In the genomic region with DNA sequence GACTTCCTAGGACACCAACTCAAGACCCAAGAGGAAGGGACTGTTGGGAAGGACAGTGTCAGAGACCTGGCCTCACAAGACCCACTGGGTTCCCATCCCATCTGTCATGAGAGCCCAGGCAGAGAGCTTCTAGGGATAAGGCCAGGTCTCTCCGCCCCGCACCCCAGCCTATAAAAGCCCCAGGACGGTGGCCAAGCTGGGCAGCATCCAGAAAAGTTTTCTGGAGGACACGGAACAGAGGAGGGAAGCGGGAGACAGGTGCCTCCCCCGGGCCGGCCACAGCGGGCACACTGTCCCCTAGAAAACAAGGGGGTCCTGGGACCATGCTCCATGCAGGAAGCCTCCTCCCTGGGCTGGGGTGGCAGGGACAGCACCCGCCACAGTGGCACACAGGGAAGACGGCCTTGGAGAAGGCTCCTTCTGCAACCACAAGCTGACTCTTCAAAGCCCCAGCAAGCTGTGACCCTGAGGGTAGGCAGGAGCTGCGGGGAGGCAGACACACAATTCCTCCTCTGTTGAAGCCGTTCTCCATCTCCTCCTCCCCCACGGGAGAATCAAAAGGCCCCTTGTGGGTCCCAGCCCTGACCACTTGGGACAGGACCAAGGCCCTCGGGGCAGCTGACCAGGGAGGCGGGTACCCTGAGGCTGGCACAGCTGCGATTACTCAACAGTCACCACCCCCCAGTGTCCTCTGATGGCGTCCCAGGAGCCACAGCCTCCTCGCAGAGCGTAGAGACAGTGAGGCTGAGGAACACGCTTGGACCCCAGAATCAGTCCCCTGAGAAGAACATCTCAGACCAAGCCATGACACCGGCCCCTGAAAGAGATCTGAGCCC, we compare ENCODE assay signal across 20 cellular contexts. TPM values are rescaled to one million over a fixed set of nuclear protein-coding genes. Genes with fewer than 3 reads are reported as not detected.
DNase-seq lines count a peak whose midpoint lies in the region; ATAC-seq and TF ChIP-seq lines count a peak whose summit lies in the region.
"Had no signal": no experiment of that assay in that cellular context is flagged by ENCODE, and none has a peak within 500 bp of the region (broad histone marks: within the 10 kb centered on the region; RNA-seq: fewer than 3 reads in every experiment).

No MANE protein-coding gene starts in this region.

- peak; percentile 26 for DNase-seq in cerebellar cortex (ENCODE audit: low spot score)
- DNase-seq in heart right ventricle: peak; percentile 40 to 50
- DNase-seq in nucleus accumbens (lab: John Stamatoyannopoulos, UW): peak in 55 of 56 donors; percentile 52 to 98 (median 94)
- DNase-seq in upper lobe of right lung: peak; percentile 59
- no peak for DNase-seq in ascending aorta (ENCODE audit: low spot score in 2 of 2)
- DNase-seq in activated naive CD4-positive, alpha-beta T cell treated with anti-CD3 and anti-CD28 coated beads, Interleukin-2, amount 50 U/mL, for 72 hours (ENCODE audit: low spot score in 2 of 2): no peak
- DNase-seq: activated naive CD8-positive, alpha-beta T cell treated with anti-CD3 and anti-CD28 coated beads for 36 hours; DND-41; NCI-H2107; NCI-H82; RPMI8226; stimulated activated CD4-positive, alpha-beta T cell treated with anti-CD3 and anti-CD28 coated beads, Interleukin-2, amount 100 ng/mL, for 24 hours; trophoblast cell had no signal

- H3K9me3 Mint-ChIP-seq in activated naive CD4-positive, alpha-beta T cell treated with anti-CD3 and anti-CD28 coated beads, Interleukin-2, amount 50 U/mL, for 72 hours: no peaks in the 10 kb centered on the region
- H3K9me3 Mint-ChIP-seq: activated naive CD8-positive, alpha-beta T cell treated with anti-CD3 and anti-CD28 coated beads for 36 hours; memory B cell had no signal

- H3K36me3 Mint-ChIP-seq in activated naive CD4-positive, alpha-beta T cell treated with anti-CD3 and anti-CD28 coated beads, Interleukin-2, amount 50 U/mL, for 72 hours: no peaks in the 10 kb centered on the region
- H3K36me3 Mint-ChIP-seq: activated naive CD8-positive, alpha-beta T cell treated with anti-CD3 and anti-CD28 coated beads for 36 hours had no signal

- H3K36me3 ChIP-seq in heart right ventricle (no peaks in the 10 kb centered on the region), upper lobe of right lung (no peaks in the 10 kb centered on the region), ascending aorta (no peaks in the 10 kb centered on the region)

- H3K4me3 ChIP-seq in heart right ventricle: no peak overlapping the region
- no peak overlapping the region for H3K4me3 ChIP-seq in upper lobe of right lung
- no peak overlapping the region for H3K4me3 ChIP-seq in ascending aorta
- H3K4me3 ChIP-seq: coronary artery had no signal

- WGBS in heart right ventricle, 2 donors: 64 to 65% methylated on average over 21 of the region's 21 CpGs

- H3K27me3 ChIP-seq in heart right ventricle (peaks cover 0 to 5% (median 0%) of the 10 kb centered on the region in 7 donors), upper lobe of right lung (no peaks in the 10 kb centered on the region), ascending aorta (no peaks in the 10 kb centered on the region)

- intact Hi-C loops in heart right ventricle (cut with DNase I) (loop anchor here in 1 of 10 donors (10.0 kb wide), 1 partner anchor 133 kb away; the partner anchor contains the start of genes EMC6 and TAX1BP3), upper lobe of right lung (cut with DNase I) (no loop called here), ascending aorta (cut with DNase I) (no loop called here)

- H3K4me1 ChIP-seq in heart right ventricle: peaks cover 0 to 36% (median 20%) of the 10 kb centered on the region in 9 donors
- H3K4me1 ChIP-seq in upper lobe of right lung: no peaks in the 10 kb centered on the region
- H3K4me1 ChIP-seq in ascending aorta: no peaks in the 10 kb centered on the region

- H3K27ac ChIP-seq in heart right ventricle (peak overlapping the region in 7 of 10 donors; percentile 44 to 85 (median 64)), upper lobe of right lung (no peak overlapping the region), ascending aorta (no peak overlapping the region)
- H3K27ac ChIP-seq: C4-2B had no signal

- no peaks in the 10 kb centered on the region for H3K9me3 ChIP-seq in heart right ventricle
- H3K9me3 ChIP-seq in upper lobe of right lung: no peaks in the 10 kb centered on the region
- H3K9me3 ChIP-seq in ascending aorta: no peaks in the 10 kb centered on the region

- H3K27ac Mint-ChIP-seq in activated naive CD4-positive, alpha-beta T cell treated with anti-CD3 and anti-CD28 coated beads, Interleukin-2, amount 50 U/mL, for 72 hours: no peak overlapping the region
- H3K27ac Mint-ChIP-seq: activated naive CD8-positive, alpha-beta T cell treated with anti-CD3 and anti-CD28 coated beads for 36 hours; memory B cell; progenitor cell of endocrine pancreas had no signal

- TF ChIP-seq CTCF in heart right ventricle (IDR thresholded peaks at IDR 0.05) (no peak), upper lobe of right lung (IDR thresholded peaks at IDR 0.05) (no peak), ascending aorta (IDR thresholded peaks at IDR 0.05) (no peak)

- ATAC-seq in heart right ventricle (peak in 4 of 8 donors; percentile 3 to 29 (median 16)), upper lobe of right lung (no peak), GM21576 (IDR thresholded peaks at IDR 0.05; ENCODE audit: unreplicated experiment) (no peak)
- ATAC-seq in activated naive CD4-positive, alpha-beta T cell treated with anti-CD3 and anti-CD28 coated beads, Interleukin-2, amount 50 U/mL, for 72 hours: no peak

RNA-seq across cellular contexts. Expression of gene TRPV3, which starts 26.1 kb away (rescaled TPM):
- 1 to 10 TPM in 5 of 10 donors, under 1 TPM in 5; 0.17 to 1.8 (median 1.1) TPM for total RNA-seq in heart right ventricle
- polyA plus RNA-seq in heart right ventricle: 1 to 10 TPM in 1 of 2 donors, under 1 TPM in 1; 0.19 to 2.8 TPM
- 0.26 TPM for total RNA-seq in upper lobe of right lung
- total RNA-seq in ascending aorta: 0.11 TPM
- total RNA-seq in activated naive CD4-positive, alpha-beta T cell treated with anti-CD3 and anti-CD28 coated beads, Interleukin-2, amount 50 U/mL, for 72 hours: 1 to 10 TPM; 1.0 to 1.9 TPM

RNA-seq across cellular contexts. Expression of gene ASPA, which starts 55.7 kb away (rescaled TPM):
- total RNA-seq in heart right ventricle: 1 to 10 TPM in 9 of 10 donors, under 1 TPM in 1; 0.34 to 2.9 (median 1.5) TPM
- 1 to 10 TPM in 1 of 2 donors, under 1 TPM in 1; 0.26 to 1.8 TPM for polyA plus RNA-seq in heart right ventricle
- 8.2 TPM for total RNA-seq in upper lobe of right lung
- total RNA-seq in ascending aorta: 0.11 TPM
- total RNA-seq in activated naive CD4-positive, alpha-beta T cell treated with anti-CD3 and anti-CD28 coated beads, Interleukin-2, amount 50 U/mL, for 72 hours: under 1 TPM in 1 of 2 donors, not detected in 1; 0.16 TPM
- total RNA-seq: activated naive CD8-positive, alpha-beta T cell treated with anti-CD3 and anti-CD28 coated beads for 36 hours; HT-29; progenitor cell of endocrine pancreas; T-helper 2 cell treated with Interferon-gamma antibody and Interleukin-4, amounts not matched to agents 100 ng/mL and 5 ng/mL, for 36 hours had no signal

RNA-seq across cellular contexts. Expression of gene SPATA22, which starts 59.9 kb away (rescaled TPM):
- 1 to 10 TPM in 1 of 10 donors, under 1 TPM in 7, not detected in 2; 0.21 to 3.1 (median 0.45) TPM for total RNA-seq in heart right ventricle
- polyA plus RNA-seq in heart right ventricle: under 1 TPM; 0.09 to 0.37 TPM
- 0.75 TPM for total RNA-seq in upper lobe of right lung
- total RNA-seq in ascending aorta: not detected
- not detected for total RNA-seq in activated naive CD4-positive, alpha-beta T cell treated with anti-CD3 and anti-CD28 coated beads, Interleukin-2, amount 50 U/mL, for 72 hours
- total RNA-seq: HT-29; progenitor cell of endocrine pancreas; T-helper 2 cell treated with Interferon-gamma antibody and Interleukin-4, amounts not matched to agents 100 ng/mL and 5 ng/mL, for 36 hours had no signal

Comparison
In these comparisons a context has a peak if more than half of its experiments do, and no peak if none do; other contexts are left out.
1. DNase-seq: peak in cerebellar cortex (single experiment), heart right ventricle (2 of 2), nucleus accumbens (55 of 56) and upper lobe of right lung (single experiment); none in ascending aorta (0 of 2) and activated naive CD4-positive, alpha-beta T cell treated with anti-CD3 and anti-CD28 coated beads, Interleukin-2, amount 50 U/mL, for 72 hours (0 of 2).
2. H3K27ac ChIP-seq: peak in heart right ventricle (7 of 10); none in upper lobe of right lung (single experiment) and ascending aorta (0 of 2).